8 cellular contexts compared by ENCODE assay signal in the genomic region with DNA sequence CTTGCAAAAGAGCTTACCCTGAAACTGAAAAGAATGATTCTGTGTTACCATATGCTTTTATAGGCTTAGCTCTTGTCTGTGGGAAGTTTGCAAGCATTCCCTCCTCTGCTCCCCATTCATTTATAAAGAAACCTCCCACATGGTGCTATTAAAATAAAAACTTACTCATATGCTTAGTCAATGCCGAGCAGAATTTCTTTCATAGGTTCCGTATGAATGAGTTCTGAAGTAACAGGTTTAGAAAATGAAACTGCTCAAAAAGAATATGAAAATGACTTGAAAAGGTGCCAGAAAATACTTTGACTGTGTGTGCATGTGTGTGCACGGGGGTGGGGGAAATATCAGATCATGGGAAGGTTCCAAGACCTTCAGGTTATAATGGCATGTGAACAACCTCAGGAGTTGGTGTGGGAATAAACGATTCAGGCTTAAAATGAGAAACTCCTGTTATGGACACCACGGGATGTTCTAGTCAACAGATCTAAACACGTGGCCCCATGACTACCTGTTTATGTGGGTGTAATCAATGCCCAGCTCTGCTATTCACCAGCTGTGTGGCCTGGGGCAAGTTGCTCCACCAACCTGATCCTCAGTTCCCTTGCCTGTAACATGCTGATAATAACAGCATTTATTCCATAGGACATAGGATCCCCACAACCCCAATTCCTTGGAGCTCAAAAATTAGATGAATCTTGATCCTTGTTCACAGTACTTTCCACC.
DNase-seq lines count a peak whose midpoint lies in the region; ATAC-seq and TF ChIP-seq lines count a peak whose summit lies in the region.
"Not testable (repeated sequence)": the region's sequence is repeated elsewhere in the genome, so short reads cannot be mapped to it uniquely, and the experiment has no call there.

No MANE protein-coding gene starts in this region.

- not testable (repeated sequence) for H3K9me3 ChIP-seq in RWPE2 (ENCODE audit: severe bottlenecking)

- not testable (repeated sequence) for H3K4me1 ChIP-seq in RWPE2 (ENCODE audit: insufficient read depth, poor library complexity, severe bottlenecking); foreskin keratinocyte

- not testable (repeated sequence) for TF ChIP-seq CTCF in RWPE2 (IDR thresholded peaks at IDR 0.05; ENCODE audit: poor library complexity, severe bottlenecking); foreskin keratinocyte (conservative IDR thresholded peaks at IDR 0.05)

- ATAC-seq in GM18511 (IDR thresholded peaks at IDR 0.05; ENCODE audit: unreplicated experiment) (peak; percentile 86), GM21526 (IDR thresholded peaks at IDR 0.05; ENCODE audit: low FRiP score, unreplicated experiment) (peak; percentile 81), HG02870 (IDR thresholded peaks at IDR 0.05; ENCODE audit: unreplicated experiment) (peak; percentile 70), HG03520 (IDR thresholded peaks at IDR 0.05; ENCODE audit: unreplicated experiment) (peak; percentile 73), RWPE2 (ENCODE audit: low read depth) (peak; percentile 49), foreskin keratinocyte (peak; percentile 90)

- H3K27me3 ChIP-seq in RWPE2 (ENCODE audit: insufficient read depth, poor library complexity, severe bottlenecking); foreskin keratinocyte: not testable (repeated sequence)

- peak; percentile 57 for DNase-seq in RWPE2 (ENCODE audit: low spot score)
- DNase-seq in activated naive CD4-positive, alpha-beta T cell treated with Interleukin-2 at 50 U/mL for 16 hours = peak; percentile 58
- DNase-seq in foreskin keratinocyte = peak; percentile 58 to 79
- DNase-seq in stimulated activated CD4-positive, alpha-beta T cell treated with anti-CD3 and anti-CD28 coated beads, Interleukin-4, amount 100 ng/mL, for 24 hours = peak; percentile 55

- H3K27ac ChIP-seq in RWPE2 (ENCODE audit: poor library complexity, severe bottlenecking); foreskin keratinocyte: not testable (repeated sequence)

- H3K36me3 ChIP-seq in RWPE2 (ENCODE audit: low read depth) = not testable (repeated sequence)

- H3K4me3 ChIP-seq in RWPE2 (ENCODE audit: severe bottlenecking) = not testable (repeated sequence)
